ENCODE assay signal across 11 cellular contexts in the genomic region with DNA sequence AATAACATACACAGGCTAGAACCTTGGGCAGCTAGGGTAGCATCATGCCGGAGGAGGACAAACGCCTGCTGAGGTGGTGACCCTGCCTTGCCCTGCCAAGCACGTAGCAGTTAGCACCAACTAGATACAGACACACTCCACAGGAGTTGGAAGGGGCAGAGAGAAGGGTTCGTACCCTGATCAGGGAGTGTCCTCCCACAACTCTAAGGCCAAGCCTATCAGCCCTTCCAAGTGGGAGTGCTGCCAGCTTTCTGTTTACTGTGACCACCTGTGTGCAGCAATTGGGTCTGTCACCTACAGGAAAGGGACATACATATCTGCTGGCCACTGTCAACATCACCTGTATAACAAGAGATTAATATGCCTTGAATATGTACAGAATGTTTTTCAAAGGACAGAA. TPM values are rescaled to one million over a fixed set of nuclear protein-coding genes. Genes with fewer than 3 reads are reported as not detected.
DNase-seq lines count a peak whose midpoint lies in the region; ATAC-seq and TF ChIP-seq lines count a peak whose summit lies in the region.
"Had no signal": no experiment of that assay in that cellular context is flagged by ENCODE, and none has a peak within 500 bp of the region (broad histone marks: within the 10 kb centered on the region; RNA-seq: fewer than 3 reads in every experiment).

No MANE protein-coding gene starts in this region.

- peaks cover 22 to 48% (median 24%) of the 10 kb centered on the region in 3 donors for H3K4me1 Mint-ChIP-seq in CD8-positive, alpha-beta memory T cell
- H3K4me1 Mint-ChIP-seq in activated naive CD8-positive, alpha-beta T cell treated with anti-CD3 and anti-CD28 coated beads, Interleukin-2, amount 50 U/mL, for 24 hours = peaks cover 27% of the 10 kb centered on the region
- peaks cover 27% of the 10 kb centered on the region for H3K4me1 Mint-ChIP-seq in nephron

- peaks cover 20% of the 10 kb centered on the region for H3K36me3 ChIP-seq in CD8-positive, alpha-beta memory T cell (ENCODE audit: insufficient read depth, low read length)
- H3K36me3 ChIP-seq in KMS-11 (ENCODE audit: insufficient read depth) = no peaks in the 10 kb centered on the region

- no peak overlapping the region for H2AFZ ChIP-seq in KMS-11 (ENCODE audit: low read depth)

- H3K4me1 ChIP-seq in CD8-positive, alpha-beta memory T cell (ENCODE audit: insufficient read depth, low read length) = peaks cover 32% of the 10 kb centered on the region
- H3K4me1 ChIP-seq in KMS-11 (ENCODE audit: low read depth, poor library complexity, severe bottlenecking) = peaks cover 18% of the 10 kb centered on the region

- peak overlapping the region; percentile 43 to 99 (median 68) for H3K27ac Mint-ChIP-seq in CD8-positive, alpha-beta memory T cell
- H3K27ac Mint-ChIP-seq in activated naive CD8-positive, alpha-beta T cell treated with anti-CD3 and anti-CD28 coated beads, Interleukin-2, amount 50 U/mL, for 24 hours = peak overlapping the region; percentile 100
- peak overlapping the region in 2 of 3 experiments; percentile 99 for H3K27ac Mint-ChIP-seq in nephron

- H3K9me3 Mint-ChIP-seq in CD8-positive, alpha-beta memory T cell = no peaks in the 10 kb centered on the region
- H3K9me3 Mint-ChIP-seq in activated naive CD8-positive, alpha-beta T cell treated with anti-CD3 and anti-CD28 coated beads, Interleukin-2, amount 50 U/mL, for 24 hours = no peaks in the 10 kb centered on the region
- no peaks in the 10 kb centered on the region for H3K9me3 Mint-ChIP-seq in nephron

- peaks cover 0 to 3% of the 10 kb centered on the region in 2 donors for H3K27me3 Mint-ChIP-seq in CD8-positive, alpha-beta memory T cell
- no peaks in the 10 kb centered on the region for H3K27me3 Mint-ChIP-seq in activated naive CD8-positive, alpha-beta T cell treated with anti-CD3 and anti-CD28 coated beads, Interleukin-2, amount 50 U/mL, for 24 hours
- no peaks in the 10 kb centered on the region for H3K27me3 Mint-ChIP-seq in nephron (ENCODE audit: low read depth)

- peaks cover 23% of the 10 kb centered on the region; the same call in 1 of the 2 replicates for H3K79me2 ChIP-seq in KMS-11 (ENCODE audit: insufficient read depth, low read depth)

- H3K4me3 Mint-ChIP-seq in CD8-positive, alpha-beta memory T cell = peak overlapping the region; percentile 15 to 96 (median 93)
- H3K4me3 Mint-ChIP-seq in activated naive CD8-positive, alpha-beta T cell treated with anti-CD3 and anti-CD28 coated beads, Interleukin-2, amount 50 U/mL, for 24 hours = peak overlapping the region; percentile 98
- H3K4me3 Mint-ChIP-seq in nephron = peak overlapping the region; percentile 93 to 97 (median 95)

- TF ChIP-seq CTCF in KMS-11 (conservative IDR thresholded peaks at IDR 0.05; ENCODE audit: low read depth, low read length) (no peak), nephron (IDR thresholded peaks at IDR 0.05; ENCODE audit: unreplicated experiment in 3 of 3) (no peak)

- no peaks in the 10 kb centered on the region for H4K20me1 ChIP-seq in KMS-11 (ENCODE audit: insufficient read depth)

- peak overlapping the region; percentile 99 for H3K27ac ChIP-seq in CD8-positive, alpha-beta memory T cell (ENCODE audit: low read depth, low read length)
- no peak overlapping the region for H3K27ac ChIP-seq in KMS-11

- peak overlapping the region; percentile 99; the same call in 1 of the 2 replicates for H3K4me2 ChIP-seq in KMS-11

- H3K36me3 Mint-ChIP-seq in CD8-positive, alpha-beta memory T cell = peaks cover 0 to 36% (median 0%) of the 10 kb centered on the region in 3 donors
- peaks cover 8% of the 10 kb centered on the region for H3K36me3 Mint-ChIP-seq in activated naive CD8-positive, alpha-beta T cell treated with anti-CD3 and anti-CD28 coated beads, Interleukin-2, amount 50 U/mL, for 24 hours (ENCODE audit: low read depth)
- no peaks in the 10 kb centered on the region for H3K36me3 Mint-ChIP-seq in nephron (ENCODE audit: low read depth)

- H3K4me3 ChIP-seq in CD8-positive, alpha-beta memory T cell (ENCODE audit: low read length) = no peak overlapping the region
- no peak overlapping the region for H3K4me3 ChIP-seq in KMS-11 (IDR thresholded peaks at IDR 0.05; ENCODE audit: insufficient read depth, low read depth, low read length)

- no peaks in the 10 kb centered on the region for H3K27me3 ChIP-seq in CD8-positive, alpha-beta memory T cell (ENCODE audit: insufficient read depth, low read length, poor library complexity, severe bottlenecking)
- peaks cover 3% of the 10 kb centered on the region; the same call in 1 of the 2 replicates for H3K27me3 ChIP-seq in KMS-11 (ENCODE audit: insufficient read depth, low read depth)

- no peak overlapping the region for H3K9ac ChIP-seq in KMS-11

- no peak for DNase-seq in CD8-positive, alpha-beta memory T cell
- no peak for DNase-seq in activated naive CD8-positive, alpha-beta T cell treated with anti-CD3 and anti-CD28 coated beads, Interleukin-2, amount 50 U/mL, for 24 hours
- no peak for DNase-seq in Ammon's horn (ENCODE audit: low spot score)
- DNase-seq in KG1 (lab: John Stamatoyannopoulos, UW) = no peak
- DNase-seq: NCI-H187 had no signal

- no peaks in the 10 kb centered on the region for H3K9me3 ChIP-seq in CD8-positive, alpha-beta memory T cell (ENCODE audit: low read length)

- POLR2A ChIA-PET in CD8-positive, alpha-beta memory T cell (lab: Charles Lee) = interaction anchor here (2.2 kb wide), 1 partner anchor 10 kb away, joined by 12 read pairs; no protein-coding TSS in a partner anchor

- CTCF ChIA-PET in CD8-positive, alpha-beta memory T cell (lab: Charles Lee) = interaction anchor here (1.1 to 1.5 kb wide), 2 partner anchors 10 to 22 kb away, joined by 3 to 4 read pairs; a partner anchor contains a TSS

- ATAC-seq in activated naive CD8-positive, alpha-beta T cell treated with anti-CD3 and anti-CD28 coated beads, Interleukin-2, amount 50 U/mL, for 24 hours = no peak
- ATAC-seq in HG02763 (IDR thresholded peaks at IDR 0.05; ENCODE audit: unreplicated experiment) (no peak), HG02870 (IDR thresholded peaks at IDR 0.05; ENCODE audit: unreplicated experiment) (no peak)
- ATAC-seq: left lobe of liver had no signal

RNA-seq across cellular contexts. Expression of a gene that starts 1.9 kb away (rescaled TPM):
- 10 to 100 TPM; 43.9 TPM for total RNA-seq in CD8-positive, alpha-beta memory T cell
- 42.8 TPM for polyA plus RNA-seq in CD8-positive, alpha-beta memory T cell

RNA-seq across cellular contexts. Expression of a gene that starts 11.2 kb away (rescaled TPM):
- under 1 TPM; 0.24 to 0.35 TPM for total RNA-seq in CD8-positive, alpha-beta memory T cell
- polyA plus RNA-seq in CD8-positive, alpha-beta memory T cell = 0.33 TPM
- total RNA-seq: epithelial cell of proximal tubule had no signal

RNA-seq across cellular contexts. Expression of a gene that starts 21.7 kb away (rescaled TPM):
- total RNA-seq in CD8-positive, alpha-beta memory T cell = 10 to 100 TPM; 75.0 to 78.7 TPM
- 17.1 TPM for polyA plus RNA-seq in CD8-positive, alpha-beta memory T cell

RNA-seq across cellular contexts. Expression of a gene that starts 28.6 kb away (rescaled TPM):
- total RNA-seq in CD8-positive, alpha-beta memory T cell = under 1 TPM; 0.13 to 0.37 TPM
- polyA plus RNA-seq in CD8-positive, alpha-beta memory T cell = 0.82 TPM

RNA-seq across cellular contexts. Expression of a gene that starts 36.7 kb away (rescaled TPM):
- under 1 TPM; 0.16 to 0.33 TPM for total RNA-seq in CD8-positive, alpha-beta memory T cell
- polyA plus RNA-seq in CD8-positive, alpha-beta memory T cell = not detected
